8 cellular contexts compared by ENCODE assay signal in the genomic region with DNA sequence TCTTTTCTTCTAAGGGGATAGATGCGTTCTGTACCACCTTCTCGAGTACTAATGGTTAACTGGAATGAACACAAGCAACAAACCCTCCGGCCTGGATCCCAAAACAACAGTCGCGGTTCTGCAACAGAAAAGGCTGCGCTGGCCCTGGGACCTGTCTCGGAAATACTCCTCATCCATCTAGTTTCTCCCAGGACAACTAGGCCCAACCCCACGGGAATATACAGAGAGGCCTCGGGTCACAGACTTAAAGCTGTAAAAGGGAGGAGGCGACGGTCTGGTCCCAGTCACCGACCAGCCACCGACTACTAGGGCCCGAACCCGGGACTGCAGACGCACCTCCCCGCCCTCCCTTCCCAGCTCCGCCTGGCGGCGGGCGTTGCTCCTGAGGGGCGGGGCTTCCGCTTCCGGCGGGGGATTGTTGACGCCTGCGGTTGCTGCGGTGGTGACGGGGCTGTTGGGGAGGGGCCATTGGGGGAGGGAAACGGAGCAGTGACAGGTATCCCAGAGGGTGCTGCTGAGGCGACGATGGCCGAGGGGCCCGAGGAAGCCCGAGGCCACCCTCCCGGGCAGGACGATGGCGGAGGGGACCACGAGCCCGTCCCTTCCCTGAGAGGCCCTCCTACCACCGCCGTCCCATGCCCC. TPM values are rescaled to one million over a fixed set of nuclear protein-coding genes. Genes with fewer than 3 reads are reported as not detected.
DNase-seq lines count a peak whose midpoint lies in the region; TF ChIP-seq lines count a peak whose summit lies in the region.

A gene with protein sequence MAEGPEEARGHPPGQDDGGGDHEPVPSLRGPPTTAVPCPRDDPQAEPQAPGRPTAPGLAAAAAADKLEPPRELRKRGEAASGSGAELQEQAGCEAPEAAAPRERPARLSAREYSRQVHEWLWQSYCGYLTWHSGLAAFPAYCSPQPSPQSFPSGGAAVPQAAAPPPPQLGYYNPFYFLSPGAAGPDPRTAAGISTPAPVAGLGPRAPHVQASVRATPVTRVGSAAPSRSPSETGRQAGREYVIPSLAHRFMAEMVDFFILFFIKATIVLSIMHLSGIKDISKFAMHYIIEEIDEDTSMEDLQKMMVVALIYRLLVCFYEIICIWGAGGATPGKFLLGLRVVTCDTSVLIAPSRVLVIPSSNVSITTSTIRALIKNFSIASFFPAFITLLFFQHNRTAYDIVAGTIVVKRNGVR (plus strand): TSS at position 418 of the 642 bp plus-strand sequence. CDS start 108 bp downstream, at position 526.

- no peak within 1 kb of the TSS for H3T11ph ChIP-seq in H9 (ENCODE audit: low read length)

- H3K4me3 ChIP-seq in foreskin fibroblast (ENCODE audit: low read depth in 1 of 2, low read length in 2 of 2) (peak within 1 kb of the TSS; percentile 57 to 73), stomach smooth muscle (ENCODE audit: low read length in 2 of 2) (peak within 1 kb of the TSS; percentile 89 to 95)

- peak within 1 kb of the TSS; percentile 55 for H3K14ac ChIP-seq in H9 (ENCODE audit: insufficient read depth, low read length)

- WGBS in H9 (ENCODE audit: extremely low coverage, insufficient read length, low lambda C conversion rate), result no CpG with 5 or more reads among the region's 42 CpGs

- H3K27ac ChIP-seq in H9 (ENCODE audit: insufficient read length, low read depth, low read length) (no peak within 1 kb of the TSS), stomach smooth muscle (ENCODE audit: low read length) (peak within 1 kb of the TSS; percentile 89)

- no peaks in the 10 kb centered on the region for H3K4me1 ChIP-seq in H9 (ENCODE audit: insufficient read depth, low read length)
- H3K4me1 ChIP-seq in stomach smooth muscle (ENCODE audit: control insufficient read depth, insufficient read depth, low read length), result peaks cover 6% of the 10 kb centered on the region

- DNase-seq in GF-D8 (lab: John Stamatoyannopoulos, UW) (peak; percentile 72), H9 (peak; percentile 97), M059J (ENCODE audit: low read depth) (peak; percentile 93), foreskin fibroblast (peak; percentile 84 to 95), neural crest cell (ENCODE audit: low read depth, low spot score) (peak; percentile 87)
- DNase-seq in activated gamma-delta T cell treated with anti-CD3 and anti-CD28 coated beads, Interleukin-2, amount 50 U/mL, for 16 hours (ENCODE audit: low read depth), result peak; percentile 93

- H3K56ac ChIP-seq in H9 (ENCODE audit: insufficient read length, low read depth, low read length), result no peak within 1 kb of the TSS

- H3K9me3 Mint-ChIP-seq in H9 (no peaks in the 10 kb centered on the region; a peak in 1 of 5 replicates), neural crest cell (no peaks in the 10 kb centered on the region)

- H3K27ac Mint-ChIP-seq in H9 (peak within 1 kb of the TSS; percentile 68 to 82 (median 71); a peak in 3 of 7 replicates), neural crest cell (ENCODE audit: unreplicated experiment) (no peak within 1 kb of the TSS)

- H3K27me3 ChIP-seq in H9 (ENCODE audit: insufficient read depth, low read length) (no peaks in the 10 kb centered on the region), stomach smooth muscle (ENCODE audit: control insufficient read depth in 1 of 2, insufficient read depth in 2 of 2, low read length in 2 of 2) (no peaks in the 10 kb centered on the region)

- TF ChIP-seq CTCF in H9 (conservative IDR thresholded peaks at IDR 0.05) (peak; percentile 58), foreskin fibroblast (IDR thresholded peaks at IDR 0.05; ENCODE audit: low read depth, low read length) (peak; percentile 70), neural crest cell (conservative IDR thresholded peaks at IDR 0.05) (peak; percentile 60)

- H3K36me3 ChIP-seq in stomach smooth muscle (ENCODE audit: control insufficient read depth in 2 of 2, insufficient read depth in 2 of 2, low read length in 2 of 2), result peaks cover 0 to 8% of the 10 kb centered on the region in 2 donors

- H3K4me2 ChIP-seq in H9 (ENCODE audit: insufficient read depth, insufficient read length, low read length), result peak within 1 kb of the TSS; percentile 54

- H3K23ac ChIP-seq in H9 (ENCODE audit: insufficient read length, low read depth, low read length), result no peak within 1 kb of the TSS

- H3K4ac ChIP-seq in H9 (ENCODE audit: low read depth, low read length), result no peak within 1 kb of the TSS

- H2AFZ ChIP-seq in H9 (ENCODE audit: low read length), result peak within 1 kb of the TSS; percentile 86

- H3K79me1 ChIP-seq in H9 (ENCODE audit: insufficient read depth, low read depth, low read length, poor library complexity, severe bottlenecking), result no peaks in the 10 kb centered on the region

- peak within 1 kb of the TSS; percentile 37 for H3K18ac ChIP-seq in H9 (ENCODE audit: insufficient read length, low read depth, low read length)

- no peaks in the 10 kb centered on the region for H4K20me1 ChIP-seq in H9 (ENCODE audit: control insufficient read depth, insufficient read depth, insufficient read length)

- H3K27me3 Mint-ChIP-seq in H9 (ENCODE audit: low read depth) (no peaks in the 10 kb centered on the region), neural crest cell (ENCODE audit: low read depth) (no peaks in the 10 kb centered on the region)

- TF ChIP-seq POLR2A in Raji (IDR thresholded peaks at IDR 0.05; ENCODE audit: insufficient read depth, low read depth, low read length), result peak; percentile 85

- H3K79me2 ChIP-seq in H9 (ENCODE audit: insufficient read depth, low read length), result no peaks in the 10 kb centered on the region

- peaks cover 10 to 17% of the 10 kb centered on the region in 2 experiments for H3K4me1 Mint-ChIP-seq in H9
- peaks cover 10% of the 10 kb centered on the region for H3K4me1 Mint-ChIP-seq in neural crest cell

- H2BK12ac ChIP-seq in H9 (ENCODE audit: insufficient read length, low read depth, low read length), result no peak within 1 kb of the TSS

- no peak within 1 kb of the TSS for H2BK120ac ChIP-seq in H9 (ENCODE audit: low read depth, low read length, poor library complexity, severe bottlenecking)

- peak within 1 kb of the TSS; percentile 88 for H4K8ac ChIP-seq in H9 (replicated peaks; ENCODE audit: insufficient read length, low read depth, low read length)

- H3K36me3 Mint-ChIP-seq in H9 (ENCODE audit: insufficient read depth in 1 of 3, low read depth in 3 of 3), result peaks cover 0 to 4% (median 0%) of the 10 kb centered on the region in 3 experiments; a peak in 2 of 7 replicates
- no peaks in the 10 kb centered on the region for H3K36me3 Mint-ChIP-seq in neural crest cell (ENCODE audit: low read depth)

- no peak within 1 kb of the TSS for H4K5ac ChIP-seq in H9 (ENCODE audit: insufficient read length, low read depth, low read length)

- H2BK5ac ChIP-seq in H9 (ENCODE audit: insufficient read length, low read length), result no peak within 1 kb of the TSS

- H3K23me2 ChIP-seq in H9 (ENCODE audit: insufficient read length, low read depth, low read length, poor library complexity, severe bottlenecking), result peaks cover 6% of the 10 kb centered on the region

- H2AK5ac ChIP-seq in H9 (ENCODE audit: insufficient read length, low read length), result no peak within 1 kb of the TSS

- H3K4me3 Mint-ChIP-seq in H9 (peak within 1 kb of the TSS; percentile 84 to 86), neural crest cell (peak within 1 kb of the TSS; percentile 87)

- no peak within 1 kb of the TSS for H4K91ac ChIP-seq in H9 (ENCODE audit: insufficient read length, low read depth, low read length)

- H2BK20ac ChIP-seq in H9 (ENCODE audit: low read depth, low read length, poor library complexity, severe bottlenecking), result no peak within 1 kb of the TSS

- H3K9ac ChIP-seq in H9 (ENCODE audit: extremely low read depth, insufficient read length, low read length) (peak within 1 kb of the TSS; percentile 46), stomach smooth muscle (ENCODE audit: low read length in 2 of 2) (peak within 1 kb of the TSS; percentile 73 to 88)

- no peak within 1 kb of the TSS for H2BK15ac ChIP-seq in H9 (ENCODE audit: low read depth, low read length)

- H3K9me3 ChIP-seq in H9 (ENCODE audit: control insufficient read depth, low read depth, low read length) (no peaks in the 10 kb centered on the region), stomach smooth muscle (ENCODE audit: control insufficient read depth in 2 of 2, low read length in 2 of 2) (no peaks in the 10 kb centered on the region)

RNA-seq across cellular contexts. Expression of the gene that starts here (rescaled TPM):
- total RNA-seq in H9 (2021) (11.0 and 11.7 TPM in 2 replicates), neural crest cell (17.5 and 17.7 TPM in 2 replicates)
- 13.0 and 19.7 TPM in 2 replicates for total RNA-seq in M059J (2014; rRNA removed; shearing (Covaris generic))
